16 cellular contexts compared by ENCODE assay signal in genomic region chr6:147170269-147170668, GRCh38. TPM values are rescaled to one million over a fixed set of nuclear protein-coding genes. Genes with fewer than 3 reads are reported as not detected.
DNase-seq lines count a peak whose midpoint lies in the region; ATAC-seq and TF ChIP-seq lines count a peak whose summit lies in the region.
"Had no signal": no experiment of that assay in that cellular context is flagged by ENCODE, and none has a peak within 500 bp of the region (broad histone marks: within the 10 kb centered on the region; RNA-seq: fewer than 3 reads in every experiment).

No MANE protein-coding gene starts in this region.

- H3K36me3 ChIP-seq in lung (ENCODE audit: control insufficient read depth in 2 of 2, insufficient read depth in 2 of 2, low read length in 2 of 2) (no peaks in the 10 kb centered on the region), MM.1S (replicated peaks; ENCODE audit: insufficient read depth, low read length) (no peaks in the 10 kb centered on the region), mesendoderm (ENCODE audit: control insufficient read depth, insufficient read depth, low read length) (no peaks in the 10 kb centered on the region)
- no peaks in the 10 kb centered on the region for H3K36me3 ChIP-seq in effector memory CD4-positive, alpha-beta T cell (ENCODE audit: control insufficient read depth, insufficient read depth, low read length)
- H3K36me3 ChIP-seq: BE2C, ovary had no signal

- H2BK5ac ChIP-seq in mesendoderm (ENCODE audit: low read length): no peak overlapping the region

- H3K79me2 ChIP-seq in MM.1S (ENCODE audit: low read length): no peaks in the 10 kb centered on the region
- no peaks in the 10 kb centered on the region for H3K79me2 ChIP-seq in mesendoderm (ENCODE audit: control insufficient read depth, insufficient read depth, low read length)

- H3K9me3 ChIP-seq in lung (ENCODE audit: control insufficient read depth in 2 of 2, insufficient read depth in 1 of 2, low read length in 1 of 2): no peaks in the 10 kb centered on the region
- H3K9me3 ChIP-seq in MM.1S (replicated peaks; ENCODE audit: insufficient read depth, low read length): no peaks in the 10 kb centered on the region
- H3K9me3 ChIP-seq in effector memory CD4-positive, alpha-beta T cell (ENCODE audit: control insufficient read depth, low read length): no peaks in the 10 kb centered on the region
- H3K9me3 ChIP-seq: BE2C, ovary had no signal

- no peak overlapping the region for H4K8ac ChIP-seq in mesendoderm (ENCODE audit: low read depth, low read length)

- H3K9ac ChIP-seq in MM.1S (ENCODE audit: low read length) (no peak overlapping the region), mesendoderm (ENCODE audit: low read length) (no peak overlapping the region)

- no peak overlapping the region for H2BK15ac ChIP-seq in mesendoderm (replicated peaks; ENCODE audit: low read depth)

- WGBS in lung, 2 donors: 92 to 97% methylated on average over 1 of the region's 1 CpG
- WGBS in mesendoderm (ENCODE audit: extremely low coverage, insufficient coverage, low lambda C conversion rate): no CpG with 5 or more reads among the region's 1 CpG

- H3K56ac ChIP-seq in mesendoderm (ENCODE audit: low read length): no peak overlapping the region

- H3K4ac ChIP-seq in mesendoderm (ENCODE audit: low read depth, low read length): no peak overlapping the region

- H3F3A ChIP-seq in MM.1S (ENCODE audit: insufficient read depth, low read length): no peaks in the 10 kb centered on the region

- no peaks in the 10 kb centered on the region for H4K20me1 ChIP-seq in MM.1S (ENCODE audit: insufficient read depth, low read length)

- H3K4me1 ChIP-seq in lung (ENCODE audit: control insufficient read depth in 2 of 2, insufficient read depth in 2 of 2, low read length in 2 of 2): no peaks in the 10 kb centered on the region
- H3K4me1 ChIP-seq in MM.1S (ENCODE audit: low read length): no peaks in the 10 kb centered on the region
- no peaks in the 10 kb centered on the region for H3K4me1 ChIP-seq in mesendoderm (ENCODE audit: control insufficient read depth, low read depth, low read length)
- no peaks in the 10 kb centered on the region for H3K4me1 ChIP-seq in effector memory CD4-positive, alpha-beta T cell (ENCODE audit: control insufficient read depth, insufficient read depth, low read length, poor library complexity, severe bottlenecking)

- no peaks in the 10 kb centered on the region for H3K9me2 ChIP-seq in MM.1S (replicated peaks; ENCODE audit: insufficient read depth, low read length)

- no peak overlapping the region for H4K5ac ChIP-seq in mesendoderm (ENCODE audit: low read length)

- H2BK120ac ChIP-seq in mesendoderm (ENCODE audit: low read depth, low read length): no peak overlapping the region

- H2AK5ac ChIP-seq in mesendoderm (ENCODE audit: low read length): no peak overlapping the region

- DNase-seq in AG08396 (ENCODE audit: low spot score) (peak; percentile 56), M059J (ENCODE audit: low read depth) (peak; percentile 77), coronary artery (ENCODE audit: low spot score) (no peak), lung (ENCODE audit: low spot score) (no peak), MM.1S (no peak), mesendoderm (no peak)
- no peak for DNase-seq in effector CD8-positive, alpha-beta T cell (lab: John Stamatoyannopoulos, UW)
- no peak for DNase-seq in effector memory CD4-positive, alpha-beta T cell
- DNase-seq: activated CD4-positive, CD25-positive, alpha-beta regulatory T cell treated with anti-CD3 and anti-CD28 coated beads, Interleukin-2, amount 50 U/mL, for 72 hours; activated T-cell treated with anti-CD3 and anti-CD28 coated beads, Interleukin-2, amount 50 U/mL, for 1 hour; BE2C; hypothalamus; NCI-H1105; NCI-H446 treated with DMSO at 0.1 percent for 48 hours; OCI-M1; ovary had no signal

- H3K18ac ChIP-seq in mesendoderm (ENCODE audit: low read length): no peak overlapping the region

- no peak overlapping the region for H3K23ac ChIP-seq in mesendoderm (ENCODE audit: low read length)

- peak; percentile 47 for ATAC-seq in lung (ENCODE audit: insufficient read depth, low FRiP score)

- H3K27me3 ChIP-seq in lung (ENCODE audit: control insufficient read depth, insufficient read depth) (no peaks in the 10 kb centered on the region), MM.1S (replicated peaks; ENCODE audit: insufficient read depth, low read length) (no peaks in the 10 kb centered on the region), mesendoderm (ENCODE audit: insufficient read depth, low read length, poor library complexity) (no peaks in the 10 kb centered on the region)
- no peaks in the 10 kb centered on the region for H3K27me3 ChIP-seq in effector memory CD4-positive, alpha-beta T cell (replicated peaks; ENCODE audit: control insufficient read depth, insufficient read depth, low read length, poor library complexity, severe bottlenecking)
- H3K27me3 ChIP-seq: BE2C, ovary had no signal

- H3K4me2 ChIP-seq in MM.1S (ENCODE audit: low read depth, low read length) (no peak overlapping the region), mesendoderm (ENCODE audit: low read length) (no peak overlapping the region)

- H3K27ac ChIP-seq in coronary artery: peak overlapping the region; percentile 41 to 52
- H3K27ac ChIP-seq in lung (ENCODE audit: low read depth in 1 of 2, low read length in 1 of 2): no peak overlapping the region
- H3K27ac ChIP-seq in MM.1S (ENCODE audit: low read length): no peak overlapping the region
- no peak overlapping the region for H3K27ac ChIP-seq in mesendoderm (ENCODE audit: low read depth, low read length)
- no peak overlapping the region for H3K27ac ChIP-seq in effector memory CD4-positive, alpha-beta T cell (ENCODE audit: insufficient read depth, low read length, poor library complexity, severe bottlenecking)
- H3K27ac ChIP-seq: ovary had no signal

- no peak for TF ChIP-seq CTCF in coronary artery (IDR thresholded peaks at IDR 0.05)
- no peak for TF ChIP-seq CTCF in lung (IDR thresholded peaks at IDR 0.05; ENCODE audit: control extremely low read depth, extremely low read depth)
- TF ChIP-seq CTCF in MM.1S (IDR thresholded peaks at IDR 0.05; ENCODE audit: low read length): no peak

- H3K4me3 ChIP-seq in coronary artery (no peak overlapping the region), lung (no peak overlapping the region), MM.1S (ENCODE audit: low read length) (no peak overlapping the region), mesendoderm (ENCODE audit: low read length) (no peak overlapping the region)
- no peak overlapping the region for H3K4me3 ChIP-seq in effector memory CD4-positive, alpha-beta T cell (ENCODE audit: insufficient read depth, low read depth, low read length, poor library complexity, severe bottlenecking)
- H3K4me3 ChIP-seq: ovary had no signal

- no peaks in the 10 kb centered on the region for H3K79me1 ChIP-seq in mesendoderm (ENCODE audit: low read length)

- H2AFZ ChIP-seq in MM.1S (ENCODE audit: low read length): no peak overlapping the region

RNA-seq across cellular contexts. Expression of gene STXBP5, which starts 33.9 kb away (rescaled TPM):
- total RNA-seq in M059J (2014; rRNA removed; shearing (Covaris generic)): 19.7 and 38.0 TPM in 2 replicates
- total RNA-seq in lung: 10 to 100 TPM; 16.6 to 29.0 TPM
- 1 to 10 TPM; 6.2 to 9.2 TPM for polyA plus RNA-seq in lung
- polyA plus RNA-seq in mesendoderm (2013, experiment 1 of 2): 5.5 TPM
- 5.3 TPM for polyA plus RNA-seq in mesendoderm (2013, experiment 2 of 2)

Comparison
In these comparisons a context has a peak if more than half of its experiments do, and no peak if none do; other contexts are left out.
1. DNase-seq: peak in AG08396 (single experiment) and M059J (single experiment); none in coronary artery (single experiment), lung (single experiment), MM.1S (single experiment), effector CD8-positive, alpha-beta T cell (single experiment), mesendoderm (single experiment) and effector memory CD4-positive, alpha-beta T cell (0 of 3).
2. H3K27ac ChIP-seq: peak in coronary artery (2 of 2); none in lung (0 of 2), MM.1S (single experiment), mesendoderm (single experiment) and effector memory CD4-positive, alpha-beta T cell (single experiment).